In genomic region chr6:16205377-16206144, GRCh38 we compare ENCODE assay signal across 9 cellular contexts. TPM values are rescaled to one million over a fixed set of nuclear protein-coding genes. Genes with fewer than 3 reads are reported as not detected.
DNase-seq lines count a peak whose midpoint lies in the region; ATAC-seq, FAIRE-seq and TF ChIP-seq lines count a peak whose summit lies in the region.
"Had no signal": no experiment of that assay in that cellular context is flagged by ENCODE, and none has a peak within 500 bp of the region (broad histone marks: within the 10 kb centered on the region; RNA-seq: fewer than 3 reads in every experiment).

No MANE protein-coding gene starts in this region.

- DNase-seq in GM18507 (ENCODE audit: extremely low spot score, insufficient read length, low read depth) (peak; percentile 49), HFFc6 (peak; percentile 96), NCI-H1694 treated with DMSO at 0.1 percent for 48 hours (lab: John Stamatoyannopoulos, UW) (peak; percentile 53), fibroblast of pulmonary artery (ENCODE audit: low read depth) (peak; percentile 73), aorta (no peak), T-helper 9 cell (no peak), caudate nucleus (lab: John Stamatoyannopoulos, UW) (no peak), RCC 7860 (ENCODE audit: low spot score) (no peak)

- ATAC-seq in aorta (ENCODE audit: low FRiP score): peak; percentile 50

- peak overlapping the region; percentile 11 for H3K4me3 Mint-ChIP-seq in HFFc6

- no peaks in the 10 kb centered on the region for H3K9me3 Mint-ChIP-seq in HFFc6

- no peaks in the 10 kb centered on the region for H3K9me3 ChIP-seq in aorta (ENCODE audit: control insufficient read depth, low read length)

- peak; percentile 91 for FAIRE-seq in GM18507 (lab: Jason Lieb, UNC)
- FAIRE-seq in RCC 7860 (lab: Jason Lieb, UNC): no peak

- intact Hi-C loops in aorta (cut with DNase I): loop anchor here (1.0 to 5.0 kb wide), 3 partner anchors 77 to 514 kb away; partner anchors contain the start of gene MYLIP (in 1 of the 2)

- WGBS in aorta, 2 donors: 37 to 55% methylated on average over 4 of the region's 4 CpGs

- H3K4me1 ChIP-seq in aorta (ENCODE audit: control insufficient read depth in 1 of 2, insufficient read depth in 2 of 2, low read length in 2 of 2): peaks cover 0 to 2% of the 10 kb centered on the region in 2 donors
- H3K4me1 ChIP-seq: parathyroid adenoma had no signal

- no peaks in the 10 kb centered on the region for H3K36me3 ChIP-seq in aorta (ENCODE audit: control insufficient read depth in 1 of 2, insufficient read depth in 2 of 2, low read length in 1 of 2)

- H3K27ac ChIP-seq in aorta (ENCODE audit: low read depth in 1 of 2, low read length in 2 of 2) (peak overlapping the region; percentile 79 to 80), caudate nucleus (ENCODE audit: low read depth, low read length) (no peak overlapping the region)
- H3K27ac ChIP-seq: parathyroid adenoma had no signal

- H3K4me1 Mint-ChIP-seq in HFFc6 (ENCODE audit: low read depth): peaks cover 28% of the 10 kb centered on the region

- no peaks in the 10 kb centered on the region for H3K36me3 Mint-ChIP-seq in HFFc6 (ENCODE audit: low read depth)

- H3K27ac Mint-ChIP-seq in HFFc6: peak overlapping the region; percentile 74

- H3K27me3 ChIP-seq in aorta (ENCODE audit: control insufficient read depth in 1 of 2, insufficient read depth in 2 of 2, low read length in 1 of 2): no peaks in the 10 kb centered on the region

- H3K4me3 ChIP-seq in fibroblast of pulmonary artery (replicated peaks; ENCODE audit: low read depth, low read length) (no peak overlapping the region), aorta (ENCODE audit: low read length in 2 of 2) (no peak overlapping the region)

- H3K27me3 Mint-ChIP-seq in HFFc6 (ENCODE audit: insufficient read depth): peaks cover 10% of the 10 kb centered on the region

- TF ChIP-seq CTCF in HFFc6 (IDR thresholded peaks at IDR 0.05): no peak
- no peak for TF ChIP-seq CTCF in fibroblast of pulmonary artery (IDR thresholded peaks at IDR 0.05; ENCODE audit: low read length, missing control alignments)

RNA-seq across cellular contexts. Expression of gene GMPR, which starts 32.8 kb away (rescaled TPM):
- 1 to 10 TPM; 4.7 to 9.1 (median 5.4) TPM for total RNA-seq in HFFc6 (2021; fragmentation: NEBNext Ultra II Directional; extraction: Animal tissue kit (Norgen Biotek cat#: 25700))
- 10 to 100 TPM; 17.3 to 23.8 TPM for total RNA-seq in aorta
- 10 to 100 TPM; 33.3 to 34.5 TPM for polyA plus RNA-seq in aorta

Comparison
In these comparisons a context has a peak if more than half of its experiments do, and no peak if none do; other contexts are left out.
1. DNase-seq: peak in GM18507 (single experiment), HFFc6 (single experiment), NCI-H1694 treated with DMSO at 0.1 percent for 48 hours (single experiment) and fibroblast of pulmonary artery (single experiment); none in aorta (0 of 2), T-helper 9 cell (single experiment), caudate nucleus (0 of 61) and RCC 7860 (single experiment).